9 cellular contexts compared by ENCODE assay signal in genomic region chr11:2270322-2271076, GRCh38. TPM values are rescaled to one million over a fixed set of nuclear protein-coding genes. Genes with fewer than 3 reads are reported as not detected.
DNase-seq lines count a peak whose midpoint lies in the region; ATAC-seq, FAIRE-seq and TF ChIP-seq lines count a peak whose summit lies in the region.
"Had no signal": no experiment of that assay in that cellular context is flagged by ENCODE, and none has a peak within 500 bp of the region (broad histone marks: within the 10 kb centered on the region; RNA-seq: fewer than 3 reads in every experiment).

A gene with protein sequence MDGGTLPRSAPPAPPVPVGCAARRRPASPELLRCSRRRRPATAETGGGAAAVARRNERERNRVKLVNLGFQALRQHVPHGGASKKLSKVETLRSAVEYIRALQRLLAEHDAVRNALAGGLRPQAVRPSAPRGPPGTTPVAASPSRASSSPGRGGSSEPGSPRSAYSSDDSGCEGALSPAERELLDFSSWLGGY (minus strand): TSS chr11:2270588. CDS start chr11:2270332, 256 bp downstream.

- no peaks in the 10 kb centered on the region for H3K9me3 Mint-ChIP-seq in activated CD4-positive, alpha-beta T cell treated with anti-CD3 and anti-CD28 coated beads, Interleukin-2, amount 10 ng/mL, durations not matched to agents 7 days and 5 days

- H3K4me3 Mint-ChIP-seq in activated CD4-positive, alpha-beta T cell treated with anti-CD3 and anti-CD28 coated beads, Interleukin-2, amount 10 ng/mL, durations not matched to agents 7 days and 5 days: peak within 1 kb of the TSS; percentile 48

- 3% methylated on average over 21 to 27 of the region's 89 CpGs for WGBS in lower leg skin, 2 donors

- no peak for TF ChIP-seq POLR2A in lower leg skin (IDR thresholded peaks at IDR 0.05)

- H3K27me3 ChIP-seq in ascending aorta (peaks cover 15% of the 10 kb centered on the region), thoracic aorta (replicated peaks; ENCODE audit: insufficient read depth) (no peaks in the 10 kb centered on the region)

- H3K9me3 ChIP-seq in ascending aorta (no peaks in the 10 kb centered on the region), thoracic aorta (no peaks in the 10 kb centered on the region)

- peaks cover 10 to 11% of the 10 kb centered on the region in 2 donors for H3K4me1 ChIP-seq in ascending aorta
- peaks cover 0 to 26% of the 10 kb centered on the region in 2 donors for H3K4me1 ChIP-seq in thoracic aorta (ENCODE audit: control insufficient read depth in 1 of 2, low read depth in 2 of 2)

- no peak within 1 kb of the TSS for H3K27ac Mint-ChIP-seq in activated CD4-positive, alpha-beta T cell treated with anti-CD3 and anti-CD28 coated beads, Interleukin-2, amount 10 ng/mL, durations not matched to agents 7 days and 5 days

- POLR2A ChIA-PET in activated CD4-positive, alpha-beta T cell treated with anti-CD3 and anti-CD28 coated beads, Interleukin-2, amount 10 ng/mL, durations not matched to agents 7 days and 5 days (lab: Charles Lee): no interaction called here

- no peak within 1 kb of the TSS for H3K27ac ChIP-seq in ascending aorta
- H3K27ac ChIP-seq in thoracic aorta: no peak within 1 kb of the TSS

- intact Hi-C loops in ascending aorta (cut with DNase I): no loop called here
- intact Hi-C loops in lower leg skin (cut with DNase I; ENCODE audit: low total_unique reads): no loop called here

- no peaks in the 10 kb centered on the region for H3K36me3 ChIP-seq in ascending aorta
- H3K36me3 ChIP-seq in thoracic aorta: no peaks in the 10 kb centered on the region

- no peaks in the 10 kb centered on the region for H3K36me3 Mint-ChIP-seq in activated CD4-positive, alpha-beta T cell treated with anti-CD3 and anti-CD28 coated beads, Interleukin-2, amount 10 ng/mL, durations not matched to agents 7 days and 5 days (ENCODE audit: low read depth)

- no peak for DNase-seq in activated CD4-positive, alpha-beta T cell treated with anti-CD3 and anti-CD28 coated beads, Interleukin-2, amount 10 ng/mL, durations not matched to agents 7 days and 5 days
- no peak for DNase-seq in activated CD4-positive, alpha-beta T cell treated with anti-CD3 and anti-CD28 coated beads, Interleukin-2, amount 50 U/mL, for 48 hours
- DNase-seq in ascending aorta (ENCODE audit: low spot score in 2 of 2): peak in 1 of 2 donors; percentile 60
- peak; percentile 14 to 85 for DNase-seq in lower leg skin (ENCODE audit: low spot score in 2 of 2)
- DNase-seq in thoracic aorta (ENCODE audit: low spot score): no peak
- no peak for DNase-seq in RCC 7860 (ENCODE audit: low spot score)
- DNase-seq in NCI-H128 (lab: John Stamatoyannopoulos, UW; ENCODE audit: unreplicated experiment): no peak

- peaks cover 24% of the 10 kb centered on the region for H3K4me1 Mint-ChIP-seq in activated CD4-positive, alpha-beta T cell treated with anti-CD3 and anti-CD28 coated beads, Interleukin-2, amount 10 ng/mL, durations not matched to agents 7 days and 5 days

- ATAC-seq in thoracic aorta (ENCODE audit: insufficient number of reproducible peaks, low FRiP score, low read depth): no peak
- no peak for ATAC-seq in HG03280 (IDR thresholded peaks at IDR 0.05; ENCODE audit: unreplicated experiment)

- CTCF ChIA-PET in activated CD4-positive, alpha-beta T cell treated with anti-CD3 and anti-CD28 coated beads, Interleukin-2, amount 10 ng/mL, durations not matched to agents 7 days and 5 days (lab: Charles Lee): interaction anchor here (0.7 to 1.4 kb wide), 5 partner anchors 8 to 130 kb away, joined by 3 to 5 read pairs (median 3); partner anchors contain the start of gene TSSC4

- peaks cover 29% of the 10 kb centered on the region for H3K27me3 Mint-ChIP-seq in activated CD4-positive, alpha-beta T cell treated with anti-CD3 and anti-CD28 coated beads, Interleukin-2, amount 10 ng/mL, durations not matched to agents 7 days and 5 days

- peak within 1 kb of the TSS; percentile 55 to 59 for H3K4me3 ChIP-seq in ascending aorta
- peak within 1 kb of the TSS; percentile 10 for H3K4me3 ChIP-seq in lower leg skin (ENCODE audit: low read depth, poor library complexity, severe bottlenecking)
- peak within 1 kb of the TSS; percentile 72 for H3K4me3 ChIP-seq in thoracic aorta

- TF ChIP-seq CTCF in ascending aorta (IDR thresholded peaks at IDR 0.05): no peak
- no peak for TF ChIP-seq CTCF in lower leg skin (IDR thresholded peaks at IDR 0.05)
- no peak for TF ChIP-seq CTCF in thoracic aorta (IDR thresholded peaks at IDR 0.05)

- no peak for FAIRE-seq in RCC 7860 (lab: Jason Lieb, UNC)

RNA-seq across cellular contexts. Expression of the gene that starts here (rescaled TPM):
- total RNA-seq in activated CD4-positive, alpha-beta T cell treated with anti-CD3 and anti-CD28 coated beads, Interleukin-2, amount 10 ng/mL, durations not matched to agents 7 days and 5 days: under 1 TPM; 0.31 to 0.40 TPM
- total RNA-seq in ascending aorta (not detected), lower leg skin (10 to 100 TPM; 21.9 to 43.6 (median 29.3) TPM), thoracic aorta (under 1 TPM; 0.41 to 0.78 TPM)
- total RNA-seq: LHCN-M2 had no signal

Comparison
In these comparisons a context has a peak if more than half of its experiments do, and no peak if none do; other contexts are left out.
1. RNA of the gene that starts here (total RNA-seq): 21.9 to 43.6 TPM in lower leg skin; 0.41 to 0.78 TPM in thoracic aorta, 0.31 to 0.40 TPM in activated CD4-positive, alpha-beta T cell treated with anti-CD3 and anti-CD28 coated beads, Interleukin-2, amount 10 ng/mL, durations not matched to agents 7 days and 5 days and not detected in ascending aorta (single experiment); every median in the first group is over 10 times any median in the second.
2. DNase-seq: peak in lower leg skin (2 of 2); none in activated CD4-positive, alpha-beta T cell treated with anti-CD3 and anti-CD28 coated beads, Interleukin-2, amount 10 ng/mL, durations not matched to agents 7 days and 5 days (single experiment), activated CD4-positive, alpha-beta T cell treated with anti-CD3 and anti-CD28 coated beads, Interleukin-2, amount 50 U/mL, for 48 hours (0 of 2), thoracic aorta (single experiment), RCC 7860 (single experiment) and NCI-H128 (single experiment).
3. H3K4me3 ChIP-seq: peak in every context shown above with its lines; median percentile 72 in thoracic aorta; 57 in ascending aorta; 10 in lower leg skin.